1 cellular context compared by ENCODE assay signal in the genomic region with DNA sequence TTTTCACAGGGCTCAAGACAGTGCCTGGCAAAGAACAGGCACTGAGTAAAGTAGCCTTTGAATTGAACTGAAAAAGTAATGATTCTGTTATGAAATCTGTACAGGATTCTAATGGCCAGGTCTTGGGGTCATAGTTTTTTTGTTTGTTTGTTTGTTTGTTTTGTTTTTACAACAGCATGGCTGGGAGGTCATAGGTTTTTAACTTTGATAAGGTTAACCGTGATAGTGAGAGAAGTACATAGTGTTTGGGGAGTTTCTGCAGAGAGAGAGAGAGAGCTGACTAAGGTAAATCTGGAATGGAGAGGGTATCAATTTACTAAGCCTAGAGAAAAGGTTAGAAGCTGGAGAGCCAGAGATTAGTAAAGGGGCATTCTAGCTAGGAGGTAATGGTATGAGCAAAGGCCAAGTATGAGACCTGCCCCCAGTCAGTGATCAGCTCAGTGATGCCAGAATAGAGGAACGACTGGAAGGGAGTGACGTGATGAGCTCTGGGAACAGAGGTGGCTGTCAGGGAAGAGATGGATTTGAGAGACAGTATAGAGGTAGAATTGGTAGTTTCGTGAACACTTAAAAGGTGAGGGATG.
A peak's percentile ranks its signal among the peaks of the same experiment; 100 is the strongest.
TF ChIP-seq lines count a peak whose summit lies in the region.

No MANE protein-coding gene starts in this region.

TF ChIP-seq in H1, 55 proteins besides CTCF, POLR2A, EP300 and RAD21:
- no peak for TF ChIP-seq TAF7 (optimal IDR thresholded peaks at IDR 0.05; ENCODE audit: borderline replicate concordance, low read depth, low read length)
- peak; percentile 30; the same call in 1 of the 2 replicates for TF ChIP-seq POLR2AphosphoS5 (IDR thresholded peaks at IDR 0.05; ENCODE audit: low read depth, low read length)
TF ChIP-seq in H1: peak in this region for 1.
